ENCODE assay signal across 8 cellular contexts in the genomic region with DNA sequence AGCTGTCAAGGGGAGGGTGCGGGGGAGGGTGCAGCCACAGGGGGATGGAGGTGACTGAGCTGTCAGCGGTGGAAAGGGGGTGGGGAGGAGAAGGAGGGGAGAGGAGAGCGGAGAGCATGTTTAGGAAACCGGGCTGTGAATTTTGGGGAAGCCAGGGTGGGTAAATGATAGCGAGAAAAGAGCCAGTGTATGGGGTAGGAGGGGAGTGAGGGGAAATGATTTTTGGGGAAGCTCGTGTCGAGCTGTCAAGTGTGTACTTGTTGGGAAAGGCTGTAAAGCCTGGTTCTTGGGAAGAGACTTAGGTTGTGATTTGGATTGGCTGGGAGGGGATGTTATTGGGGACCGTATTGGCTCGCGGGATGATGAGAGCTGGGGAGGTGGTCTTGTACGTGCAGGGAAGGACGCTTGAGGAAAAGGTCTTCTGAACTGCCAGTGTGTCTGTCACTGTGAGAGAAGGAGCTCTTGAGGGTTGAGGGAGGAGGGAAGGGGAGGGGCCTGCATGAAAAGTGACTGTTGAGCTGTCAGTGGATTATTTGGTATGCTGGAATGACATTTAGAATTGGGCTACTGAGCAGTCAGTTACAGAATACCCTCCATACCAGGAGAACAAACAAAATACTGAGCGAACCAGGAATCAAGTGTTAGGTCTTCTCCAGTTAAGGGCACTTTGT. TPM values are rescaled to one million over a fixed set of nuclear protein-coding genes. Genes with fewer than 3 reads are reported as not detected.
A peak's percentile ranks its signal among the peaks of the same experiment; 100 is the strongest.
DNase-seq lines count a peak whose midpoint lies in the region; ATAC-seq and TF ChIP-seq lines count a peak whose summit lies in the region.

No MANE protein-coding gene starts in this region.

- H3K4me1 Mint-ChIP-seq in activated naive CD8-positive, alpha-beta T cell (ENCODE audit: low read depth), result peaks cover 49% of the 10 kb centered on the region
- peaks cover 45% of the 10 kb centered on the region for H3K4me1 Mint-ChIP-seq in osteocyte (ENCODE audit: unreplicated experiment)

- H3K9me3 ChIP-seq in uterus, result no peaks in the 10 kb centered on the region

- DNase-seq in NCI-H524 (lab: John Stamatoyannopoulos, UW) (peak; percentile 19 to 57), NCI-H524 treated with DMSO at 0.1 percent for 48 hours (lab: John Stamatoyannopoulos, UW) (no peak), RPMI7951 (ENCODE audit: low read depth) (peak; percentile 67), head of caudate nucleus (peak in 41 of 42 donors; percentile 21 to 88 (median 64)), osteocyte (ENCODE audit: extremely low spot score, unreplicated experiment) (no peak), uterus (peak in 1 of 2 donors; percentile 41)

- peak; percentile 3 for ATAC-seq in HG03521 (IDR thresholded peaks at IDR 0.05; ENCODE audit: unreplicated experiment)

- H3K36me3 Mint-ChIP-seq in activated naive CD8-positive, alpha-beta T cell, result peaks cover 2% of the 10 kb centered on the region
- H3K36me3 Mint-ChIP-seq in osteocyte (ENCODE audit: unreplicated experiment), result peaks cover 3% of the 10 kb centered on the region

- no peaks in the 10 kb centered on the region for H3K27me3 ChIP-seq in uterus

- H3K27ac ChIP-seq in uterus, result peak overlapping the region; percentile 92 to 93

- no peak for TF ChIP-seq CTCF in osteocyte (IDR thresholded peaks at IDR 0.05)
- no peak for TF ChIP-seq CTCF in uterus (IDR thresholded peaks at IDR 0.05)

- peak overlapping the region; percentile 94 for H3K27ac Mint-ChIP-seq in activated naive CD8-positive, alpha-beta T cell
- H3K27ac Mint-ChIP-seq in osteocyte (ENCODE audit: unreplicated experiment), result peak overlapping the region; percentile 81

- H3K27me3 Mint-ChIP-seq in activated naive CD8-positive, alpha-beta T cell, result no peaks in the 10 kb centered on the region
- no peaks in the 10 kb centered on the region for H3K27me3 Mint-ChIP-seq in osteocyte (ENCODE audit: unreplicated experiment)

- H3K36me3 ChIP-seq in uterus, result no peaks in the 10 kb centered on the region

- intact Hi-C loops in head of caudate nucleus (cut with DNase I) (loop anchor here (5.0 kb wide), 1 partner anchor 99 kb away; no protein-coding TSS in a partner anchor), uterus (cut with DNase I; ENCODE audit: low total_unique reads) (loop anchor here (5.0 to 10.0 kb wide), 2 partner anchors 47 to 99 kb away; no protein-coding TSS in a partner anchor)

- TF ChIP-seq POLR2A in uterus (IDR thresholded peaks at IDR 0.05), result no peak

- H3K4me3 Mint-ChIP-seq in activated naive CD8-positive, alpha-beta T cell, result peak overlapping the region; percentile 97
- H3K4me3 Mint-ChIP-seq in osteocyte (ENCODE audit: unreplicated experiment), result peak overlapping the region; percentile 95

- H3K9me3 Mint-ChIP-seq in activated naive CD8-positive, alpha-beta T cell (ENCODE audit: low read depth), result no peaks in the 10 kb centered on the region
- no peaks in the 10 kb centered on the region for H3K9me3 Mint-ChIP-seq in osteocyte (ENCODE audit: unreplicated experiment)

- H3K4me1 ChIP-seq in uterus, result peaks cover 0 to 17% of the 10 kb centered on the region in 2 donors

- peak overlapping the region; percentile 77 to 98 for H3K4me3 ChIP-seq in uterus

RNA-seq across cellular contexts. Expression of a gene that starts 1.0 kb away (rescaled TPM):
- 20.3 and 20.9 TPM in 2 replicates for total RNA-seq in RPMI7951 (2014; rRNA removed; shearing (Covaris generic))
- 34.5 and 38.0 TPM in 2 replicates for total RNA-seq in osteocyte
- total RNA-seq in uterus, result 100 to 1,000 TPM in 1 of 4 donors, 10 to 100 TPM in 3; 40.0 to 147 (median 87.7) TPM

RNA-seq across cellular contexts. Expression of a gene that starts 3.6 kb away (rescaled TPM):
- 124 and 133 TPM in 2 replicates for total RNA-seq in RPMI7951 (2014; rRNA removed; shearing (Covaris generic))
- total RNA-seq in osteocyte, result 37.6 and 42.8 TPM in 2 replicates
- 100 to 1,000 TPM in 1 of 4 donors, 10 to 100 TPM in 3; 28.5 to 763 (median 38.4) TPM for total RNA-seq in uterus

RNA-seq across cellular contexts. Expression of a gene that starts 29.6 kb away (rescaled TPM):
- 127 and 164 TPM in 2 replicates for total RNA-seq in RPMI7951 (2014; rRNA removed; shearing (Covaris generic))
- total RNA-seq in osteocyte, result 103 and 111 TPM in 2 replicates
- 10 to 100 TPM; 23.8 to 93.0 (median 51.1) TPM for total RNA-seq in uterus

Comparison
In these comparisons a context has a peak if more than half of its experiments do, and no peak if none do; other contexts are left out.
1. DNase-seq: peak in NCI-H524 (2 of 2), RPMI7951 (single experiment) and head of caudate nucleus (41 of 42); none in NCI-H524 treated with DMSO at 0.1 percent for 48 hours (single experiment) and osteocyte (single experiment).